ENCODE assay signal across 17 cellular contexts in the genomic region with DNA sequence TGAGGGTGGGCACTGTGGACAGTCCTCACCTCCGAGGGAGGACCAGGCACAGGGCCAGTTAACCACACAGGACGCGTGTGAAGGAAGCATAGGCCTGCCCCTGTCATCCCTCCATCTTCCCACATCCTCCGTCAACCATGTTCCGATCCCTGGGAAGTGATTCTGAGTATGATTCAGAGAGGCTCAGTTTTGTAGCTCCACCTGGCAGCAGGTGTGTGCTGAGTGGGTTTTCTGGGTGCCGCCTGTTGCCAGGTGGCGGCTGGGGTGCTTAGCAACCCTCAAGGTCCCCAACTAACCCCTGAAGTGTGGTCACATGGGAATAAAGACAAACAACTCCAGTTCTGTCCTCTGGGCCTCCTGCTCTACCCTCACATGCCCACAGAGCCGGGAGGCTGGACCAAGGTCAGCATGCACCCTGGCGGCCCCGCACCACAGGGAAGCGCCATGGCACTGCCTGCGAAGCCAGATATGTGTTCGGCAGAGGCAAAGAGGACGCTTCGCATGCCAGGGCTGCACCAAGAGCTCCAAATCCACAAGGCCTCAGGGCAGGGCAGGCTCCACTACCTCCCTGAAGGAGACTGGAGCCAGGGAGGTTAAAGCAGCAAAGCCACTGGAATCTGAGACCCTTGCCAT. TPM values are rescaled to one million over a fixed set of nuclear protein-coding genes. Genes with fewer than 3 reads are reported as not detected.
DNase-seq lines count a peak whose midpoint lies in the region; ATAC-seq and TF ChIP-seq lines count a peak whose summit lies in the region.
"Had no signal": no experiment of that assay in that cellular context is flagged by ENCODE, and none has a peak within 500 bp of the region (broad histone marks: within the 10 kb centered on the region; RNA-seq: fewer than 3 reads in every experiment).

No MANE protein-coding gene starts in this region.

- no peaks in the 10 kb centered on the region for H3K79me1 ChIP-seq in neuronal stem cell (ENCODE audit: low read depth, low read length)

- H3K27ac ChIP-seq in left ventricle myocardium inferior (replicated peaks) (peak overlapping the region; percentile 85), right atrium auricular region (peak overlapping the region in 1 of 2 donors; percentile 42), cingulate gyrus (ENCODE audit: low read depth, low read length) (peak overlapping the region; percentile 41), neuronal stem cell (replicated peaks; ENCODE audit: low read length) (no peak overlapping the region), vagina (peak overlapping the region; percentile 71), brain microvascular endothelial cell (no peak overlapping the region)
- H3K27ac ChIP-seq: A549, SJCRH30 had no signal

- DNase-seq in left ventricle myocardium inferior (no peak), right atrium auricular region (ENCODE audit: low spot score) (no peak), neuronal stem cell (ENCODE audit: low spot score) (no peak), vagina (ENCODE audit: extremely low spot score in 2 of 2) (no peak), brain microvascular endothelial cell (no peak)
- DNase-seq: Caco-2; CD4-positive, CD25-positive, alpha-beta regulatory T cell; Kasumi-1; NCI-H1694 treated with DMSO at 0.1 percent for 48 hours; NCI-H446 treated with DMSO at 0.1 percent for 48 hours; NCI-H526 treated with DMSO at 0.1 percent for 48 hours; OCI-M1; SJCRH30 had no signal

- ATAC-seq in GM21381 (IDR thresholded peaks at IDR 0.05; ENCODE audit: unreplicated experiment): no peak
- ATAC-seq in GM18868 (IDR thresholded peaks at IDR 0.05; ENCODE audit: unreplicated experiment): no peak
- ATAC-seq: A549 had no signal

- no peak overlapping the region for H3K14ac ChIP-seq in neuronal stem cell (ENCODE audit: low read length)

- no peak overlapping the region for H2BK15ac ChIP-seq in neuronal stem cell (ENCODE audit: low read length)

- no peak overlapping the region for H3K4me2 ChIP-seq in neuronal stem cell (ENCODE audit: insufficient read depth, low read length, poor library complexity, severe bottlenecking)
- H3K4me2 ChIP-seq: A549 had no signal

- H4K91ac ChIP-seq in neuronal stem cell (ENCODE audit: low read depth, low read length, poor library complexity): no peak overlapping the region

- TF ChIP-seq CTCF in left ventricle myocardium inferior (IDR thresholded peaks at IDR 0.05; ENCODE audit: borderline replicate concordance): no peak
- TF ChIP-seq CTCF in right atrium auricular region (IDR thresholded peaks at IDR 0.05): no peak
- TF ChIP-seq CTCF in vagina (IDR thresholded peaks at IDR 0.05): no peak
- no peak for TF ChIP-seq CTCF in brain microvascular endothelial cell (IDR thresholded peaks at IDR 0.05; ENCODE audit: low read depth, low read length, missing control alignments)

- H3K9me3 ChIP-seq in left ventricle myocardium inferior (replicated peaks) (no peaks in the 10 kb centered on the region), right atrium auricular region (no peaks in the 10 kb centered on the region), neuronal stem cell (replicated peaks in 1 of 2; ENCODE audit: control insufficient read depth in 2 of 2, insufficient read depth in 1 of 2, low read depth in 1 of 2, low read length in 2 of 2) (peaks cover 0 to 2% of the 10 kb centered on the region in 2 donors), vagina (no peaks in the 10 kb centered on the region)
- H3K9me3 ChIP-seq: A549, Caco-2, SJCRH30 had no signal

- H2AFZ ChIP-seq in neuronal stem cell (ENCODE audit: low read length): no peak overlapping the region

- H3K27me3 ChIP-seq in left ventricle myocardium inferior (ENCODE audit: low read depth) (no peaks in the 10 kb centered on the region), right atrium auricular region (no peaks in the 10 kb centered on the region), neuronal stem cell (ENCODE audit: control insufficient read depth in 3 of 3, insufficient read depth in 3 of 3, low read depth in 1 of 3, low read length in 3 of 3) (no peaks in the 10 kb centered on the region), vagina (no peaks in the 10 kb centered on the region), brain microvascular endothelial cell (replicated peaks) (no peaks in the 10 kb centered on the region)
- H3K27me3 ChIP-seq: SJCRH30 had no signal

- no peak overlapping the region for H2BK120ac ChIP-seq in neuronal stem cell (ENCODE audit: low read depth, low read length)

- no peak overlapping the region for H2BK5ac ChIP-seq in neuronal stem cell (ENCODE audit: low read length)

- H3K36me3 ChIP-seq in left ventricle myocardium inferior (no peaks in the 10 kb centered on the region), right atrium auricular region (no peaks in the 10 kb centered on the region), neuronal stem cell (replicated peaks in 1 of 2; ENCODE audit: control insufficient read depth in 2 of 2, insufficient read depth in 2 of 2, low read length in 2 of 2) (peaks cover 0 to 1% of the 10 kb centered on the region in 2 donors), vagina (no peaks in the 10 kb centered on the region), brain microvascular endothelial cell (replicated peaks) (no peaks in the 10 kb centered on the region)

- H3K4me3 ChIP-seq in left ventricle myocardium inferior (no peak overlapping the region), right atrium auricular region (no peak overlapping the region), neuronal stem cell (ENCODE audit: low read length in 2 of 2) (no peak overlapping the region), vagina (no peak overlapping the region), brain microvascular endothelial cell (ENCODE audit: low read depth, low read length) (no peak overlapping the region)
- H3K4me3 ChIP-seq: A549, SJCRH30 had no signal

- H3K18ac ChIP-seq in neuronal stem cell (ENCODE audit: low read length): peak overlapping the region; percentile 55

- in situ Hi-C loops in brain microvascular endothelial cell (cut with HindIII; ENCODE audit: low pct_ligation_motif_present, low sequenced_read_pairs): no loop called here

- H3K23ac ChIP-seq in neuronal stem cell (ENCODE audit: low read depth, low read length, poor library complexity): peak overlapping the region; percentile 25

- TF ChIP-seq POLR2A in vagina (IDR thresholded peaks at IDR 0.05): no peak

- no CpG with 5 or more reads among the region's 15 CpGs for WGBS in neuronal stem cell (ENCODE audit: extremely low coverage in 2 of 2, insufficient read length in 2 of 2, insufficient replicate concordance in 1 of 2), 2 donors

- H3K4me1 ChIP-seq in left ventricle myocardium inferior (peaks cover 59% of the 10 kb centered on the region), right atrium auricular region (peaks cover 0 to 25% of the 10 kb centered on the region in 2 donors), neuronal stem cell (ENCODE audit: control insufficient read depth in 2 of 2, insufficient read depth in 1 of 2, low read depth in 1 of 2, low read length in 2 of 2) (peaks cover 3 to 11% of the 10 kb centered on the region in 2 donors), vagina (peaks cover 50% of the 10 kb centered on the region)
- H3K4me1 ChIP-seq: A549 had no signal

- H3K9ac ChIP-seq in neuronal stem cell (ENCODE audit: low read depth, low read length, poor library complexity): peak overlapping the region; percentile 25

- no peak overlapping the region for H2BK12ac ChIP-seq in neuronal stem cell (ENCODE audit: low read length)

- no peak overlapping the region for H2AK5ac ChIP-seq in neuronal stem cell (ENCODE audit: low read depth, low read length)

- intact Hi-C loops in left ventricle myocardium inferior (cut with micrococcal nuclease): no loop called here
- intact Hi-C loops in vagina (cut with DNase I): no loop called here

- no peak overlapping the region for H3K4ac ChIP-seq in neuronal stem cell (ENCODE audit: low read length)

- no peak overlapping the region for H4K8ac ChIP-seq in neuronal stem cell (ENCODE audit: low read depth, low read length)

RNA-seq across cellular contexts. Expression of gene ADCY3, which starts 60.0 kb away (rescaled TPM):
- 12.8 TPM for total RNA-seq in left ventricle myocardium inferior
- 10 to 100 TPM; 14.1 to 28.4 TPM for total RNA-seq in right atrium auricular region
- polyA plus RNA-seq in neuronal stem cell (2013, experiment 1 of 2): 31.1 TPM
- 29.1 TPM for polyA plus RNA-seq in neuronal stem cell (2013, experiment 2 of 2)
- total RNA-seq in vagina: 90.6 TPM

Comparison
In these comparisons a context has a peak if more than half of its experiments do, and no peak if none do; other contexts are left out.
1. H3K27ac ChIP-seq: peak in left ventricle myocardium inferior (single experiment), cingulate gyrus (single experiment) and vagina (single experiment); none in neuronal stem cell (single experiment) and brain microvascular endothelial cell (single experiment).